In the genomic region with DNA sequence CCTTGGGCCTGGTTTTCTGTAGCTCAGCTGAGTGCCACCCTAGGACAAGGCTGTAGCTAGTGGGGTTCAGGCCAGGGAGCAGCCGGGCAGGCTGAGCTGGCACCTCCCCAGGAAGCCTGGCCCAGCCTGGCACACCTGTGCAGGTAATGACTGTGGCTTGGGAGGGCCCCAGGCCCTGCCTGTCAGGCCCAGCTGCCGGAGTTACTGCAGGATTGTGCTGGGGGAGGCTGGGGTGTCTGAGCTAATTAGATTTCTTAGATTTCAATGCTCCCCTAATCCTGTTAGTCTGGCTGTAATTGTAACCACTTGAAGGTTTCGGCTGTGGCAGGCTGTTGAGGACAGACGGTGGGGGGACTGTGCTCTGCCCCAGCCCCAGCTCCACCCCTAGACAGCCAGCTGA, we compare ENCODE assay signal across 11 cellular contexts. TPM values are rescaled to one million over a fixed set of nuclear protein-coding genes. Genes with fewer than 3 reads are reported as not detected.
DNase-seq lines count a peak whose midpoint lies in the region; ATAC-seq, FAIRE-seq and TF ChIP-seq lines count a peak whose summit lies in the region.
"Had no signal": no experiment of that assay in that cellular context is flagged by ENCODE, and none has a peak within 500 bp of the region (broad histone marks: within the 10 kb centered on the region; RNA-seq: fewer than 3 reads in every experiment).

No MANE protein-coding gene starts in this region.

- no peak overlapping the region for H3K4me3 Mint-ChIP-seq in natural killer cell treated with Interleukin-12 subunit alpha and Interleukin-12 subunit beta and Interleukin-15 and Interleukin-18, amount 100 ng/mL, for 72 hours

- no peaks in the 10 kb centered on the region for H3K9me3 Mint-ChIP-seq in natural killer cell treated with Interleukin-12 subunit alpha and Interleukin-12 subunit beta and Interleukin-15 and Interleukin-18, amount 100 ng/mL, for 72 hours

- DNase-seq in HT-29 (ENCODE audit: low spot score) (peak; percentile 81), SK-N-DZ (ENCODE audit: low spot score) (peak; percentile 69), small intestine (peak; percentile 92), DMS53 (lab: John Stamatoyannopoulos, UW) (no peak), BE2C (no peak)
- DNase-seq in natural killer cell treated with Interleukin-12 subunit alpha and Interleukin-12 subunit beta and Interleukin-15 and Interleukin-18, amount 100 ng/mL, for 72 hours (ENCODE audit: low spot score) = no peak
- DNase-seq: activated effector memory CD4-positive, alpha-beta T cell treated with anti-CD3 and anti-CD28 coated beads, Interleukin-2, amount 50 U/mL, for 16 hours; NCI-H526 treated with DMSO at 0.1 percent for 48 hours had no signal

- no peaks in the 10 kb centered on the region for H3K36me3 Mint-ChIP-seq in natural killer cell treated with Interleukin-12 subunit alpha and Interleukin-12 subunit beta and Interleukin-15 and Interleukin-18, amount 100 ng/mL, for 72 hours

- no peak for ATAC-seq in HG02852 (IDR thresholded peaks at IDR 0.05; ENCODE audit: unreplicated experiment)
- no peak for ATAC-seq in natural killer cell treated with Interleukin-12 subunit alpha and Interleukin-12 subunit beta and Interleukin-15 and Interleukin-18, amount 100 ng/mL, for 72 hours

- H3K4me1 Mint-ChIP-seq in natural killer cell treated with Interleukin-12 subunit alpha and Interleukin-12 subunit beta and Interleukin-15 and Interleukin-18, amount 100 ng/mL, for 72 hours (ENCODE audit: low read depth in 2 of 2) = peaks cover 26 to 34% of the 10 kb centered on the region in 2 donors

- no peaks in the 10 kb centered on the region for H3K9me3 ChIP-seq in small intestine (ENCODE audit: control insufficient read depth, low read depth)
- H3K9me3 ChIP-seq in BE2C = no peaks in the 10 kb centered on the region

- FAIRE-seq in small intestine (lab: Jason Lieb, UNC) = no peak
- FAIRE-seq: frontal cortex had no signal

- H3K27me3 ChIP-seq in layer of hippocampus (ENCODE audit: control insufficient read depth, insufficient read depth, low read length) (no peaks in the 10 kb centered on the region), small intestine (ENCODE audit: control insufficient read depth in 2 of 2, insufficient read depth in 2 of 2, low read length in 2 of 2) (no peaks in the 10 kb centered on the region), BE2C (no peaks in the 10 kb centered on the region)

- no peaks in the 10 kb centered on the region for H3K36me3 ChIP-seq in small intestine (ENCODE audit: control insufficient read depth in 2 of 2, insufficient read depth in 2 of 2, low read length in 2 of 2)
- 0 out of 2 replicates have a peak, but pooled peaks cover 7% of the 10 kb centered on the region for H3K36me3 ChIP-seq in BE2C

- WGBS in small intestine, 3 donors = 5 to 42% (median 17%) methylated on average over 4 of the region's 4 CpGs

- TF ChIP-seq CTCF in BE2C (IDR thresholded peaks at IDR 0.05; ENCODE audit: low read depth, low read length) = no peak

- H3K27me3 Mint-ChIP-seq in natural killer cell treated with Interleukin-12 subunit alpha and Interleukin-12 subunit beta and Interleukin-15 and Interleukin-18, amount 100 ng/mL, for 72 hours = no peaks in the 10 kb centered on the region

- H3K4me1 ChIP-seq in small intestine (ENCODE audit: control insufficient read depth in 2 of 2, insufficient read depth in 1 of 2, low read depth in 1 of 2, low read length in 1 of 2) (peaks cover 37 to 40% of the 10 kb centered on the region in 2 donors), BE2C (peaks cover 37% of the 10 kb centered on the region)

- H3K4me3 ChIP-seq in small intestine (ENCODE audit: low read depth in 1 of 2, low read length in 2 of 2) = no peak overlapping the region
- H3K4me3 ChIP-seq in BE2C (ENCODE audit: low read depth, low read length) = no peak overlapping the region

- peak overlapping the region; percentile 5 for H3K27ac ChIP-seq in layer of hippocampus (ENCODE audit: low read depth, low read length)
- H3K27ac ChIP-seq in small intestine (ENCODE audit: low read depth in 1 of 2, low read length in 1 of 2) = peak overlapping the region; percentile 84 to 87

- H3K27ac Mint-ChIP-seq in natural killer cell treated with Interleukin-12 subunit alpha and Interleukin-12 subunit beta and Interleukin-15 and Interleukin-18, amount 100 ng/mL, for 72 hours = no peak overlapping the region

RNA-seq across cellular contexts. Expression of a gene that starts 6.0 kb away (rescaled TPM):
- total RNA-seq in HT-29 (2014; rRNA removed; shearing (Covaris generic)) = 21.0 and 27.5 TPM in 2 replicates
- 59.1 and 66.8 TPM in 2 replicates for polyA plus RNA-seq in SK-N-DZ (2014; cell fraction: cytosol; rRNA removed)
- 30.6 and 71.5 TPM in 2 replicates for polyA plus RNA-seq in SK-N-DZ (2014; cell fraction: nucleus; rRNA removed)
- 10 to 100 TPM; 15.1 to 23.0 (median 16.8) TPM for polyA plus RNA-seq in small intestine
- total RNA-seq in natural killer cell treated with Interleukin-12 subunit alpha and Interleukin-12 subunit beta and Interleukin-15 and Interleukin-18, amount 100 ng/mL, for 72 hours = 10 to 100 TPM; 49.7 to 54.4 TPM
- polyA plus RNA-seq in BE2C (2012; ENCODE audit: insufficient read depth, insufficient read length, low read depth) = 175 TPM

Comparison
In these comparisons a context has a peak if more than half of its experiments do, and no peak if none do; other contexts are left out.
1. DNase-seq: peak in HT-29 (single experiment), SK-N-DZ (single experiment) and small intestine (single experiment); none in DMS53 (single experiment), natural killer cell treated with Interleukin-12 subunit alpha and Interleukin-12 subunit beta and Interleukin-15 and Interleukin-18, amount 100 ng/mL, for 72 hours (single experiment) and BE2C (single experiment).